ENCODE assay signal across 18 cellular contexts in the genomic region with DNA sequence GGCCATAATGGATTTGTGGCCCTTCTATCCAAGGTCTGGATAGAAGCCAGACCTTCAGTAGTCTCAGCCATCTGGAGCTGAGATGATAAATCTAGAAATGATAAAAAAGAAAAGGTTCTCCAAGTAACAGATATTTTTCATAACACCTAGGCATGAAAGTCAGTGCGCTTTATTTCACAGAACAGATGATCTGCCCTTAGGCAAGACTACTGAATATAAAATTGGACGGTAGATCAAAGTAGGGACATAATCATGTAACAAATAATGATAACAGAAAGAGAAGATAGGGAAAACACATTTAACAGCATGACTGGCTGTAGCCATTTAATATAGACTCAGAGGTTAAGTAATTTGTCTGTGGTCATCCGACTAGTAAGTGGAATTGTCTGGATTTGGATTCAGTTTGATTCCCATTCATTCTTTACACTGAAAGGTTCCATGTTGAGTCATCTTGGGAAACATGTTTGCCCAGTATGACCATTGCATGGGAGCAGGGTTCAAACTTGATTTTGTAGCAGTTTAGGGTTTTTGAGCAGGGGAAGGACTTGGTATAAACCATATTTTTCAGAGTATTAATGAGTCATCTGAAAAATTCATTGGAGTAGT.
"Had no signal": no experiment of that assay in that cellular context is flagged by ENCODE, and none has a peak within 500 bp of the region (broad histone marks: within the 10 kb centered on the region; RNA-seq: fewer than 3 reads in every experiment).

No MANE protein-coding gene starts in this region.

- H3K9me3 ChIP-seq: lower lobe of right lung had no signal

- H3K27me3 ChIP-seq: adrenal gland had no signal

- H3K36me3 Mint-ChIP-seq: activated naive CD4-positive, alpha-beta T cell treated with anti-CD3 and anti-CD28 coated beads, Interleukin-2, amount 50 U/mL, for 72 hours; natural killer cell treated with Interleukin-12 subunit alpha and Interleukin-12 subunit beta and Interleukin-15 and Interleukin-18, amount 100 ng/mL, for 72 hours had no signal

- H3K4me3 Mint-ChIP-seq: natural killer cell treated with Interleukin-12 subunit alpha and Interleukin-12 subunit beta and Interleukin-15 and Interleukin-18, amount 100 ng/mL, for 72 hours had no signal

- H3K4me1 ChIP-seq: adrenal gland, lower lobe of right lung had no signal

- H3K27ac ChIP-seq: adrenal gland, coronary artery, lower lobe of right lung, VCaP had no signal

- H3K27ac Mint-ChIP-seq: activated naive CD4-positive, alpha-beta T cell treated with anti-CD3 and anti-CD28 coated beads, Interleukin-2, amount 50 U/mL, for 72 hours; natural killer cell treated with Interleukin-12 subunit alpha and Interleukin-12 subunit beta and Interleukin-15 and Interleukin-18, amount 100 ng/mL, for 72 hours had no signal

- H3K36me3 ChIP-seq: adrenal gland, lower lobe of right lung had no signal

- H3K4me3 ChIP-seq: adrenal gland, coronary artery, lower lobe of right lung had no signal

- H3K27me3 Mint-ChIP-seq: natural killer cell treated with Interleukin-12 subunit alpha and Interleukin-12 subunit beta and Interleukin-15 and Interleukin-18, amount 100 ng/mL, for 72 hours had no signal

- H3K9me3 Mint-ChIP-seq: activated naive CD4-positive, alpha-beta T cell treated with anti-CD3 and anti-CD28 coated beads, Interleukin-2, amount 50 U/mL, for 72 hours had no signal

- DNase-seq: activated CD4-positive, CD25-positive, alpha-beta regulatory T cell treated with anti-CD3 and anti-CD28 coated beads, Interleukin-2, amount 50 U/mL, for 72 hours; activated gamma-delta T cell; adrenal gland; caudate nucleus; foreskin melanocyte; hypothalamus; islet precursor cell; lower lobe of right lung; retina; stimulated activated CD4-positive, alpha-beta T cell treated with anti-CD3 and anti-CD28 coated beads, Interleukin-12 subunit alpha, Interleukin-12 subunit beta, amount 100 ng/mL, for 4 hours; stimulated activated CD4-positive, alpha-beta T cell treated with anti-CD3 and anti-CD28 coated beads, Interleukin-1b, Interleukin-23, amount 100 ng/mL, for 48 hours; stimulated activated CD8-positive, alpha-beta memory T cell treated with anti-CD3 and anti-CD28 coated beads, Interleukin-4, amount 100 ng/mL, for 48 hours; stimulated activated naive CD4-positive, alpha-beta T cell; T-helper 2 cell had no signal
